Comparison of ENCODE assay signal across 8 cellular contexts in the genomic region with DNA sequence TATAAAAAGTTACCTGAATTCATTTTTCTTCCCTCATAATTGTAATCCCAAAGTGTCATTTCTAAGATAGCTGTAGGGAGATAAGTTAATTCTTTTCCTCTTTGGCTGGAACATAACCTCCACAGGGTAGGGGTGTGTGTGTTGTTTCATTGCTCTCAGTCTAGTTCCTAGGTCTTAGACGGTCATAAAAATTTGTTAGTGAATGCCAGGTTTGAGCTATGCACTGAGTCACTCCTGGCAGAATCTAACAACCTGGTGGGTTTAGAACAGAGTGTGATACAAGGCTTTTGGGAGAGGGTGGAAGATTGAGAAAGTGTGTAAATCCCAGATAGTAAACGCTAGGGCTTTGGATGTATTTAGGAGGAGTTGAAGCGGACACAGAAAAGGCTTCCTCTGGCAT. TPM values are rescaled to one million over a fixed set of nuclear protein-coding genes. Genes with fewer than 3 reads are reported as not detected.
DNase-seq lines count a peak whose midpoint lies in the region; ATAC-seq and TF ChIP-seq lines count a peak whose summit lies in the region.

No MANE protein-coding gene starts in this region.

- DNase-seq in GM04504 (ENCODE audit: low read depth) (peak; percentile 32), SJCRH30 (no peak), fibroblast of mammary gland (ENCODE audit: low read depth) (peak; percentile 75), retinal pigment epithelial cell (ENCODE audit: low read depth) (no peak), GF-D8 (lab: John Stamatoyannopoulos, UW) (no peak), putamen (ENCODE audit: low spot score) (no peak)

- H3K4me3 ChIP-seq in SJCRH30 (peak overlapping the region; percentile 80), fibroblast of mammary gland (ENCODE audit: control insufficient read depth, low read depth, low read length) (peak overlapping the region; percentile 60), retinal pigment epithelial cell (ENCODE audit: low read length) (peak overlapping the region; percentile 75)

- no peak for TF ChIP-seq CTCF in fibroblast of mammary gland (conservative IDR thresholded peaks at IDR 0.05; ENCODE audit: control insufficient read depth, insufficient read depth, low read depth, low read length)
- TF ChIP-seq CTCF in retinal pigment epithelial cell (conservative IDR thresholded peaks at IDR 0.05; ENCODE audit: low read depth, low read length), result no peak

- H3K36me3 ChIP-seq in SJCRH30, result peaks cover 14% of the 10 kb centered on the region

- no peaks in the 10 kb centered on the region for H3K4me1 ChIP-seq in SJCRH30

- no peaks in the 10 kb centered on the region for H3K27me3 ChIP-seq in SJCRH30

- H3K27ac ChIP-seq in SJCRH30, result peak overlapping the region; percentile 33; the same call in 1 of the 2 replicates

- no peaks in the 10 kb centered on the region for H3K9me3 ChIP-seq in SJCRH30 (replicated peaks)

- ATAC-seq in HG02938 (IDR thresholded peaks at IDR 0.05; ENCODE audit: unreplicated experiment) (no peak), GM18867 (IDR thresholded peaks at IDR 0.05; ENCODE audit: unreplicated experiment) (no peak)

RNA-seq across cellular contexts. Expression of gene PHKG2, which starts 0.9 kb away (rescaled TPM):
- 26.3 and 26.4 TPM in 2 replicates for total RNA-seq in SJCRH30 (2014; rRNA removed; shearing (Covaris generic))

RNA-seq across cellular contexts. Expression of gene CFAP119, which starts 14.5 kb away (rescaled TPM):
- total RNA-seq in SJCRH30 (2014; rRNA removed; shearing (Covaris generic)), result 4.1 and 4.2 TPM in 2 replicates

RNA-seq across cellular contexts. Expression of gene RNF40, which starts 14.8 kb away (rescaled TPM):
- total RNA-seq in SJCRH30 (2014; rRNA removed; shearing (Covaris generic)), result 120 and 124 TPM in 2 replicates

RNA-seq across cellular contexts. Expression of gene ZNF629, which starts 39.7 kb away (rescaled TPM):
- total RNA-seq in SJCRH30 (2014; rRNA removed; shearing (Covaris generic)), result 28.6 and 29.8 TPM in 2 replicates

RNA-seq across cellular contexts. Expression of gene SRCAP, which starts 48.4 kb away (rescaled TPM):
- 19.3 and 22.0 TPM in 2 replicates for total RNA-seq in SJCRH30 (2014; rRNA removed; shearing (Covaris generic))

Comparison
In these comparisons a context has a peak if more than half of its experiments do, and no peak if none do; other contexts are left out.
1. DNase-seq: peak in GM04504 (single experiment) and fibroblast of mammary gland (single experiment); none in SJCRH30 (0 of 2), retinal pigment epithelial cell (single experiment), GF-D8 (single experiment) and putamen (single experiment).
2. Peak in every context shown above with its lines, with median percentiles within 50 percentile points of each other: H3K4me3 ChIP-seq.